1 cellular context compared by ENCODE assay signal in the genomic region with DNA sequence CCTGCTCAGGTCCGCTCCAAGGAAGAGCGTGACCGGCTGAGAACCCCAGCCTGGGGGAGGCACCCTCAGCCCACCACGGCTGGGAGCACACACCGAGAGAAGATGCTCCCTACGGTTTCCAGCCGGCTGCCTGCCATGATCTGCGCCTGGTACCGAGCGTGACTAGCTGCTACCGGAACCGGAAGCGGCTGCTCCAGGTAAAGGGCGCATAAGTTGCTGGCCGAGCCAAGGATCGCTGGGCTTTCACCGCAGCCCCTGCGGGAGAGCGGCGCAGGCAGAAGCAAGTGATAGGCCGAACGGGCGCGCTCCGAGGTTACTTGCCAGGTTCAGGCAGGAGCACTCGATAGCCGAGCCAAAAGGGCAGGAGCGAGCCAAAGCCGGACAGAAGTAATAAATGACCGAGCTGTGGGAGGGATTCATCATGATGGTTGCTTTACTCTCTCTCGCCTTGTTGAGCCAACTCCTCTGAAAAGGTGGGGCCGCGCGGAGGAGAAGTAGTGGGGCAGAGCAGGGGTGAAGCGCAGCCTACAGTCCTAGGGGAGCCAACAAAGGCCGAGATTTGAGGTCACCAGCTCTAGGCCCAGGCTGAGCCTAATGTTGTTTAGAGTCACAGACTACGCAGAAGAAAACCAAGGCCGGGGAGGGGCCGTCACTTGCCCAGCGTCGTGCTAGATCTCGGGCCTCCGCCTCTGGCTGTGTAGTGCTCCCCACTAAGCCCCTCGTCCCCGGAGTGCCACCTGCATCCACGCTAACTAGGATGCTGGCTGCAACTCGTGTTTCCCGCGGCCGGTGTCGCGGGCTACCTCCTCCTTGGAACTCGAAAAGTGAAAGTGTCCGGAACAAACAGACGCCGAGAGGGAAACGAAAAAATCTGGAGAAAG.
A peak's percentile ranks its signal among the peaks of the same experiment; 100 is the strongest.
TF ChIP-seq lines count a peak whose summit lies in the region.

A gene (minus strand): TSS at position 171 of the 881 bp plus-strand sequence. CDS start 34 bp downstream, at position 137.

TF ChIP-seq in K562, 482 proteins besides CTCF, POLR2A, EP300 and RAD21 (continued from another document and continues in another):
- TF ChIP-seq, protein P1, sequence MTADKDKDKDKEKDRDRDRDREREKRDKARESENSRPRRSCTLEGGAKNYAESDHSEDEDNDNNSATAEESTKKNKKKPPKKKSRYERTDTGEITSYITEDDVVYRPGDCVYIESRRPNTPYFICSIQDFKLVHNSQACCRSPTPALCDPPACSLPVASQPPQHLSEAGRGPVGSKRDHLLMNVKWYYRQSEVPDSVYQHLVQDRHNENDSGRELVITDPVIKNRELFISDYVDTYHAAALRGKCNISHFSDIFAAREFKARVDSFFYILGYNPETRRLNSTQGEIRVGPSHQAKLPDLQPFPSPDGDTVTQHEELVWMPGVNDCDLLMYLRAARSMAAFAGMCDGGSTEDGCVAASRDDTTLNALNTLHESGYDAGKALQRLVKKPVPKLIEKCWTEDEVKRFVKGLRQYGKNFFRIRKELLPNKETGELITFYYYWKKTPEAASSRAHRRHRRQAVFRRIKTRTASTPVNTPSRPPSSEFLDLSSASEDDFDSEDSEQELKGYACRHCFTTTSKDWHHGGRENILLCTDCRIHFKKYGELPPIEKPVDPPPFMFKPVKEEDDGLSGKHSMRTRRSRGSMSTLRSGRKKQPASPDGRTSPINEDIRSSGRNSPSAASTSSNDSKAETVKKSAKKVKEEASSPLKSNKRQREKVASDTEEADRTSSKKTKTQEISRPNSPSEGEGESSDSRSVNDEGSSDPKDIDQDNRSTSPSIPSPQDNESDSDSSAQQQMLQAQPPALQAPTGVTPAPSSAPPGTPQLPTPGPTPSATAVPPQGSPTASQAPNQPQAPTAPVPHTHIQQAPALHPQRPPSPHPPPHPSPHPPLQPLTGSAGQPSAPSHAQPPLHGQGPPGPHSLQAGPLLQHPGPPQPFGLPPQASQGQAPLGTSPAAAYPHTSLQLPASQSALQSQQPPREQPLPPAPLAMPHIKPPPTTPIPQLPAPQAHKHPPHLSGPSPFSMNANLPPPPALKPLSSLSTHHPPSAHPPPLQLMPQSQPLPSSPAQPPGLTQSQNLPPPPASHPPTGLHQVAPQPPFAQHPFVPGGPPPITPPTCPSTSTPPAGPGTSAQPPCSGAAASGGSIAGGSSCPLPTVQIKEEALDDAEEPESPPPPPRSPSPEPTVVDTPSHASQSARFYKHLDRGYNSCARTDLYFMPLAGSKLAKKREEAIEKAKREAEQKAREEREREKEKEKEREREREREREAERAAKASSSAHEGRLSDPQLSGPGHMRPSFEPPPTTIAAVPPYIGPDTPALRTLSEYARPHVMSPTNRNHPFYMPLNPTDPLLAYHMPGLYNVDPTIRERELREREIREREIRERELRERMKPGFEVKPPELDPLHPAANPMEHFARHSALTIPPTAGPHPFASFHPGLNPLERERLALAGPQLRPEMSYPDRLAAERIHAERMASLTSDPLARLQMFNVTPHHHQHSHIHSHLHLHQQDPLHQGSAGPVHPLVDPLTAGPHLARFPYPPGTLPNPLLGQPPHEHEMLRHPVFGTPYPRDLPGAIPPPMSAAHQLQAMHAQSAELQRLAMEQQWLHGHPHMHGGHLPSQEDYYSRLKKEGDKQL (CRISPR knock-in tag; IDR thresholded peaks at IDR 0.05; ENCODE audit: borderline replicate concordance) = no peak
- TF ChIP-seq, protein P2, sequence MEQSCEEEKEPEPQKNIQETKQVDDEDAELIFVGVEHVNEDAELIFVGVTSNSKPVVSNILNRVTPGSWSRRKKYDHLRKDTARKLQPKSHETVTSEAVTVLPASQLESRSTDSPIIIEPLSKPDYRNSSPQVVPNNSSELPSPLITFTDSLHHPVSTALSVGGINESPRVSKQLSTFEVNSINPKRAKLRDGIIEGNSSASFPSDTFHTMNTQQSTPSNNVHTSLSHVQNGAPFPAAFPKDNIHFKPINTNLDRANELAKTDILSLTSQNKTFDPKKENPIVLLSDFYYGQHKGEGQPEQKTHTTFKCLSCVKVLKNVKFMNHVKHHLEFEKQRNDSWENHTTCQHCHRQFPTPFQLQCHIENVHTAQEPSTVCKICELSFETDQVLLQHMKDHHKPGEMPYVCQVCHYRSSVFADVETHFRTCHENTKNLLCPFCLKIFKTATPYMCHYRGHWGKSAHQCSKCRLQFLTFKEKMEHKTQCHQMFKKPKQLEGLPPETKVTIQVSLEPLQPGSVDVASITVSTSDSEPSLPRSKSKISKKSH (CRISPR knock-in tag; IDR thresholded peaks at IDR 0.05) = no peak
- TF ChIP-seq TAF9B (IDR thresholded peaks at IDR 0.05; ENCODE audit: partially characterized antibody) = peak; percentile 66
- peak; percentile 64 for TF ChIP-seq ZBTB7A (IDR thresholded peaks at IDR 0.05; ENCODE audit: borderline replicate concordance, control insufficient read depth, low read depth, low read length)
- no peak for TF ChIP-seq SRSF1 (IDR thresholded peaks at IDR 0.05; ENCODE audit: low read depth, low read length)
- TF ChIP-seq, protein P3, sequence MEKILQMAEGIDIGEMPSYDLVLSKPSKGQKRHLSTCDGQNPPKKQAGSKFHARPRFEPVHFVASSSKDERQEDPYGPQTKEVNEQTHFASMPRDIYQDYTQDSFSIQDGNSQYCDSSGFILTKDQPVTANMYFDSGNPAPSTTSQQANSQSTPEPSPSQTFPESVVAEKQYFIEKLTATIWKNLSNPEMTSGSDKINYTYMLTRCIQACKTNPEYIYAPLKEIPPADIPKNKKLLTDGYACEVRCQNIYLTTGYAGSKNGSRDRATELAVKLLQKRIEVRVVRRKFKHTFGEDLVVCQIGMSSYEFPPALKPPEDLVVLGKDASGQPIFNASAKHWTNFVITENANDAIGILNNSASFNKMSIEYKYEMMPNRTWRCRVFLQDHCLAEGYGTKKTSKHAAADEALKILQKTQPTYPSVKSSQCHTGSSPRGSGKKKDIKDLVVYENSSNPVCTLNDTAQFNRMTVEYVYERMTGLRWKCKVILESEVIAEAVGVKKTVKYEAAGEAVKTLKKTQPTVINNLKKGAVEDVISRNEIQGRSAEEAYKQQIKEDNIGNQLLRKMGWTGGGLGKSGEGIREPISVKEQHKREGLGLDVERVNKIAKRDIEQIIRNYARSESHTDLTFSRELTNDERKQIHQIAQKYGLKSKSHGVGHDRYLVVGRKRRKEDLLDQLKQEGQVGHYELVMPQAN (IDR thresholded peaks at IDR 0.05; ENCODE audit: borderline replicate concordance) = peak; percentile 96
- TF ChIP-seq SOX6 (IDR thresholded peaks at IDR 0.05) = peak; percentile 73
- peak; percentile 81 for TF ChIP-seq JUND (IDR thresholded peaks at IDR 0.05; ENCODE audit: borderline replicate concordance, low read depth, low read length)
- TF ChIP-seq JUND (tag; IDR thresholded peaks at IDR 0.05; ENCODE audit: borderline replicate concordance, low read depth, low read length) = peak; percentile 68; the same call in 1 of the 3 replicates
- no peak for TF ChIP-seq NFE2L1 (tag; IDR thresholded peaks at IDR 0.05; ENCODE audit: borderline replicate concordance, low read depth)
- TF ChIP-seq, protein P4, sequence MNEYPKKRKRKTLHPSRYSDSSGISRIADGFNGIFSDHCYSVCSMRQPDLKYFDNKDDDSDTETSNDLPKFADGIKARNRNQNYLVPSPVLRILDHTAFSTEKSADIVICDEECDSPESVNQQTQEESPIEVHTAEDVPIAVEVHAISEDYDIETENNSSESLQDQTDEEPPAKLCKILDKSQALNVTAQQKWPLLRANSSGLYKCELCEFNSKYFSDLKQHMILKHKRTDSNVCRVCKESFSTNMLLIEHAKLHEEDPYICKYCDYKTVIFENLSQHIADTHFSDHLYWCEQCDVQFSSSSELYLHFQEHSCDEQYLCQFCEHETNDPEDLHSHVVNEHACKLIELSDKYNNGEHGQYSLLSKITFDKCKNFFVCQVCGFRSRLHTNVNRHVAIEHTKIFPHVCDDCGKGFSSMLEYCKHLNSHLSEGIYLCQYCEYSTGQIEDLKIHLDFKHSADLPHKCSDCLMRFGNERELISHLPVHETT (CRISPR knock-in tag; conservative IDR thresholded peaks at IDR 0.05 in 1 of 2, IDR thresholded peaks at IDR 0.05 in 1 of 2) = peak in 1 of 2 experiments; percentile 94; a peak in 2 of 4 replicates
- TF ChIP-seq ZNF324 (CRISPR knock-in tag; IDR thresholded peaks at IDR 0.05) = no peak
- peak in 1 of 2 experiments; percentile 47; a peak in 1 of 4 replicates for TF ChIP-seq ARNT (IDR thresholded peaks at IDR 0.05)
- no peak for TF ChIP-seq ZNF146 (CRISPR knock-in tag; IDR thresholded peaks at IDR 0.05; ENCODE audit: unreplicated experiment)
- TF ChIP-seq ZNF436 (CRISPR knock-in tag; IDR thresholded peaks at IDR 0.05) = no peak
- no peak for TF ChIP-seq MED1 (CRISPR knock-in tag; IDR thresholded peaks at IDR 0.05; ENCODE audit: borderline replicate concordance)
- TF ChIP-seq, protein P5, sequence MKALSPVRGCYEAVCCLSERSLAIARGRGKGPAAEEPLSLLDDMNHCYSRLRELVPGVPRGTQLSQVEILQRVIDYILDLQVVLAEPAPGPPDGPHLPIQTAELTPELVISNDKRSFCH (CRISPR knock-in tag; IDR thresholded peaks at IDR 0.05) = no peak
- TF ChIP-seq, protein P5 (tag; IDR thresholded peaks at IDR 0.05) = peak; percentile 50; the same call in 1 of the 2 replicates
- TF ChIP-seq, protein P6, sequence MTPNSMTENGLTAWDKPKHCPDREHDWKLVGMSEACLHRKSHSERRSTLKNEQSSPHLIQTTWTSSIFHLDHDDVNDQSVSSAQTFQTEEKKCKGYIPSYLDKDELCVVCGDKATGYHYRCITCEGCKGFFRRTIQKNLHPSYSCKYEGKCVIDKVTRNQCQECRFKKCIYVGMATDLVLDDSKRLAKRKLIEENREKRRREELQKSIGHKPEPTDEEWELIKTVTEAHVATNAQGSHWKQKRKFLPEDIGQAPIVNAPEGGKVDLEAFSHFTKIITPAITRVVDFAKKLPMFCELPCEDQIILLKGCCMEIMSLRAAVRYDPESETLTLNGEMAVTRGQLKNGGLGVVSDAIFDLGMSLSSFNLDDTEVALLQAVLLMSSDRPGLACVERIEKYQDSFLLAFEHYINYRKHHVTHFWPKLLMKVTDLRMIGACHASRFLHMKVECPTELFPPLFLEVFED (CRISPR knock-in tag; conservative IDR thresholded peaks at IDR 0.05) = no peak
- TF ChIP-seq SREBF1 (IDR thresholded peaks at IDR 0.05; ENCODE audit: borderline replicate concordance, low read depth, low read length) = no peak
- TF ChIP-seq, protein P7, sequence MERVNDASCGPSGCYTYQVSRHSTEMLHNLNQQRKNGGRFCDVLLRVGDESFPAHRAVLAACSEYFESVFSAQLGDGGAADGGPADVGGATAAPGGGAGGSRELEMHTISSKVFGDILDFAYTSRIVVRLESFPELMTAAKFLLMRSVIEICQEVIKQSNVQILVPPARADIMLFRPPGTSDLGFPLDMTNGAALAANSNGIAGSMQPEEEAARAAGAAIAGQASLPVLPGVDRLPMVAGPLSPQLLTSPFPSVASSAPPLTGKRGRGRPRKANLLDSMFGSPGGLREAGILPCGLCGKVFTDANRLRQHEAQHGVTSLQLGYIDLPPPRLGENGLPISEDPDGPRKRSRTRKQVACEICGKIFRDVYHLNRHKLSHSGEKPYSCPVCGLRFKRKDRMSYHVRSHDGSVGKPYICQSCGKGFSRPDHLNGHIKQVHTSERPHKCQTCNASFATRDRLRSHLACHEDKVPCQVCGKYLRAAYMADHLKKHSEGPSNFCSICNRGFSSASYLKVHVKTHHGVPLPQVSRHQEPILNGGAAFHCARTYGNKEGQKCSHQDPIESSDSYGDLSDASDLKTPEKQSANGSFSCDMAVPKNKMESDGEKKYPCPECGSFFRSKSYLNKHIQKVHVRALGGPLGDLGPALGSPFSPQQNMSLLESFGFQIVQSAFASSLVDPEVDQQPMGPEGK (CRISPR knock-in tag; IDR thresholded peaks at IDR 0.05; ENCODE audit: borderline replicate concordance) = no peak
- no peak for TF ChIP-seq ZNF41 (CRISPR knock-in tag; conservative IDR thresholded peaks at IDR 0.05)
- TF ChIP-seq PRPF4 (IDR thresholded peaks at IDR 0.05; ENCODE audit: insufficient read depth, low read depth, low read length, poor library complexity, severe bottlenecking) = no peak
- TF ChIP-seq, protein P8, sequence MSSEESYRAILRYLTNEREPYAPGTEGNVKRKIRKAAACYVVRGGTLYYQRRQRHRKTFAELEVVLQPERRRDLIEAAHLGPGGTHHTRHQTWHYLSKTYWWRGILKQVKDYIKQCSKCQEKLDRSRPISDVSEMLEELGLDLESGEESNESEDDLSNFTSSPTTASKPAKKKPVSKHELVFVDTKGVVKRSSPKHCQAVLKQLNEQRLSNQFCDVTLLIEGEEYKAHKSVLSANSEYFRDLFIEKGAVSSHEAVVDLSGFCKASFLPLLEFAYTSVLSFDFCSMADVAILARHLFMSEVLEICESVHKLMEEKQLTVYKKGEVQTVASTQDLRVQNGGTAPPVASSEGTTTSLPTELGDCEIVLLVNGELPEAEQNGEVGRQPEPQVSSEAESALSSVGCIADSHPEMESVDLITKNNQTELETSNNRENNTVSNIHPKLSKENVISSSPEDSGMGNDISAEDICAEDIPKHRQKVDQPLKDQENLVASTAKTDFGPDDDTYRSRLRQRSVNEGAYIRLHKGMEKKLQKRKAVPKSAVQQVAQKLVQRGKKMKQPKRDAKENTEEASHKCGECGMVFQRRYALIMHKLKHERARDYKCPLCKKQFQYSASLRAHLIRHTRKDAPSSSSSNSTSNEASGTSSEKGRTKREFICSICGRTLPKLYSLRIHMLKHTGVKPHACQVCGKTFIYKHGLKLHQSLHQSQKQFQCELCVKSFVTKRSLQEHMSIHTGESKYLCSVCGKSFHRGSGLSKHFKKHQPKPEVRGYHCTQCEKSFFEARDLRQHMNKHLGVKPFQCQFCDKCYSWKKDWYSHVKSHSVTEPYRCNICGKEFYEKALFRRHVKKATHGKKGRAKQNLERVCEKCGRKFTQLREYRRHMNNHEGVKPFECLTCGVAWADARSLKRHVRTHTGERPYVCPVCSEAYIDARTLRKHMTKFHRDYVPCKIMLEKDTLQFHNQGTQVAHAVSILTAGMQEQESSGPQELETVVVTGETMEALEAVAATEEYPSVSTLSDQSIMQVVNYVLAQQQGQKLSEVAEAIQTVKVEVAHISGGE (CRISPR knock-in tag; IDR thresholded peaks at IDR 0.05) = peak in 2 of 3 experiments; percentile 15 to 76; a peak in 3 of 6 replicates
- TF ChIP-seq, protein P9, sequence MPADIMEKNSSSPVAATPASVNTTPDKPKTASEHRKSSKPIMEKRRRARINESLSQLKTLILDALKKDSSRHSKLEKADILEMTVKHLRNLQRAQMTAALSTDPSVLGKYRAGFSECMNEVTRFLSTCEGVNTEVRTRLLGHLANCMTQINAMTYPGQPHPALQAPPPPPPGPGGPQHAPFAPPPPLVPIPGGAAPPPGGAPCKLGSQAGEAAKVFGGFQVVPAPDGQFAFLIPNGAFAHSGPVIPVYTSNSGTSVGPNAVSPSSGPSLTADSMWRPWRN (IDR thresholded peaks at IDR 0.05; ENCODE audit: low read depth) = no peak
- TF ChIP-seq RBM15 (IDR thresholded peaks at IDR 0.05; ENCODE audit: insufficient read depth, low read length) = no peak
- no peak for TF ChIP-seq BRCA1 (IDR thresholded peaks at IDR 0.05)
- TF ChIP-seq BRCA1 (CRISPR knock-in tag; IDR thresholded peaks at IDR 0.05) = no peak
